8 cellular contexts compared by ENCODE assay signal in genomic region chr15:72319360-72319984, GRCh38. TPM values are rescaled to one million over a fixed set of nuclear protein-coding genes. Genes with fewer than 3 reads are reported as not detected.
DNase-seq lines count a peak whose midpoint lies in the region; TF ChIP-seq lines count a peak whose summit lies in the region.

No MANE protein-coding gene starts in this region.

- no peaks in the 10 kb centered on the region for H3K9me3 ChIP-seq in CD4-positive, alpha-beta memory T cell (ENCODE audit: control insufficient read depth in 1 of 2, low read length in 2 of 2)
- peaks cover 3% of the 10 kb centered on the region; the same call in 1 of the 2 replicates for H3K9me3 ChIP-seq in SJSA1 (replicated peaks)

- no peak overlapping the region for H3K27ac ChIP-seq in CD4-positive, alpha-beta memory T cell (ENCODE audit: low read depth, low read length)
- no peak overlapping the region for H3K27ac ChIP-seq in SJSA1

- peak; percentile 40 to 54 (median 48) for DNase-seq in CD4-positive, alpha-beta memory T cell
- DNase-seq in HFF-Myc (ENCODE audit: extremely low read depth, low read depth) (no peak), SJSA1 (ENCODE audit: low read depth in 1 of 2, low spot score in 2 of 2) (peak; percentile 18 to 67), cardiac septum (ENCODE audit: low spot score) (peak; percentile 85), putamen (ENCODE audit: low spot score) (peak; percentile 22), NCI-H446 (lab: John Stamatoyannopoulos, UW) (no peak)
- DNase-seq in effector CD8-positive, alpha-beta T cell (lab: John Stamatoyannopoulos, UW), result no peak

- peaks cover 0 to 9% (median 5%) of the 10 kb centered on the region in 8 donors for H3K9me3 Mint-ChIP-seq in CD4-positive, alpha-beta memory T cell
- peaks cover 5% of the 10 kb centered on the region for H3K9me3 Mint-ChIP-seq in activated naive CD8-positive, alpha-beta T cell (ENCODE audit: low read depth)

- peak overlapping the region; percentile 37 to 97 (median 83) for H3K27ac Mint-ChIP-seq in CD4-positive, alpha-beta memory T cell
- peak overlapping the region; percentile 23 for H3K27ac Mint-ChIP-seq in activated naive CD8-positive, alpha-beta T cell

- H3K36me3 ChIP-seq in CD4-positive, alpha-beta memory T cell (ENCODE audit: insufficient read depth, low read length), result no peaks in the 10 kb centered on the region
- H3K36me3 ChIP-seq in SJSA1, result no peaks in the 10 kb centered on the region

- TF ChIP-seq CTCF in HFF-Myc (IDR thresholded peaks at IDR 0.05; ENCODE audit: low read depth, low read length, missing control alignments), result no peak

- peaks cover 21 to 32% (median 25%) of the 10 kb centered on the region in 4 donors for H3K4me1 Mint-ChIP-seq in CD4-positive, alpha-beta memory T cell
- peaks cover 20% of the 10 kb centered on the region for H3K4me1 Mint-ChIP-seq in activated naive CD8-positive, alpha-beta T cell (ENCODE audit: low read depth)

- peak overlapping the region; percentile 64 to 86 (median 78) for H3K4me3 Mint-ChIP-seq in CD4-positive, alpha-beta memory T cell
- H3K4me3 Mint-ChIP-seq in activated naive CD8-positive, alpha-beta T cell, result peak overlapping the region; percentile 86

- H3K4me3 ChIP-seq in CD4-positive, alpha-beta memory T cell (ENCODE audit: low read length in 2 of 2), result no peak overlapping the region
- H3K4me3 ChIP-seq in HFF-Myc (replicated peaks; ENCODE audit: low read depth, low read length), result peak overlapping the region; percentile 45; the same call in 1 of the 2 replicates
- H3K4me3 ChIP-seq in SJSA1, result peak overlapping the region; percentile 36

- H3K27me3 ChIP-seq in CD4-positive, alpha-beta memory T cell (ENCODE audit: insufficient read depth, low read length), result no peaks in the 10 kb centered on the region
- no peaks in the 10 kb centered on the region; the same call in 1 of the 2 replicates for H3K27me3 ChIP-seq in SJSA1 (replicated peaks)

- no peaks in the 10 kb centered on the region for H3K27me3 Mint-ChIP-seq in CD4-positive, alpha-beta memory T cell
- no peaks in the 10 kb centered on the region for H3K27me3 Mint-ChIP-seq in activated naive CD8-positive, alpha-beta T cell

- CTCF ChIA-PET in CD4-positive, alpha-beta memory T cell (lab: Charles Lee; ENCODE audit: partially characterized antibody), result no interaction called here

- POLR2A ChIA-PET in CD4-positive, alpha-beta memory T cell (lab: Charles Lee; ENCODE audit: partially characterized antibody), result interaction anchor here (0.9 kb wide), 1 partner anchor 57 kb away, joined by 4 read pairs; the partner anchor contains the start of gene HEXA

- intact Hi-C loops in CD4-positive, alpha-beta memory T cell (cut with micrococcal nuclease), result loop anchor here (10.0 kb wide), 2 partner anchors 155 to 365 kb away; partner anchors contain the start of genes ARIH1, BBS4 and HIGD2B
- intact Hi-C loops in cardiac septum (cut with DNase I), result no loop called here

- peaks cover 15% of the 10 kb centered on the region for H3K4me1 ChIP-seq in CD4-positive, alpha-beta memory T cell (ENCODE audit: insufficient read depth, low read length)
- peaks cover 11% of the 10 kb centered on the region for H3K4me1 ChIP-seq in SJSA1 (replicated peaks)

- H3K36me3 Mint-ChIP-seq in CD4-positive, alpha-beta memory T cell, result peaks cover 7 to 8% of the 10 kb centered on the region in 2 donors
- H3K36me3 Mint-ChIP-seq in activated naive CD8-positive, alpha-beta T cell, result peaks cover 6% of the 10 kb centered on the region

RNA-seq across cellular contexts. Expression of gene CELF6, which starts 0.5 kb away (rescaled TPM):
- 1 to 10 TPM; 2.6 to 4.9 TPM for total RNA-seq in CD4-positive, alpha-beta memory T cell
- not detected for polyA plus RNA-seq in CD4-positive, alpha-beta memory T cell
- 0.08 TPM in 1 of 2 replicates, not detected in the other for total RNA-seq in SJSA1 (2014; rRNA removed; shearing (Covaris generic))
- 0.70 TPM for total RNA-seq in cardiac septum

RNA-seq across cellular contexts. Expression of gene PARP6, which starts 47.1 kb away (rescaled TPM):
- 100 to 1,000 TPM; 111 TPM for total RNA-seq in CD4-positive, alpha-beta memory T cell
- 10 to 100 TPM in 1 of 2 donors, 1 to 10 TPM in 1; 7.5 to 34.0 TPM for polyA plus RNA-seq in CD4-positive, alpha-beta memory T cell
- 18.8 and 35.6 TPM in 2 replicates for total RNA-seq in SJSA1 (2014; rRNA removed; shearing (Covaris generic))
- total RNA-seq in cardiac septum, result 34.6 TPM

RNA-seq across cellular contexts. Expression of gene HEXA, which starts 56.3 kb away (rescaled TPM):
- 10 to 100 TPM; 84.4 to 84.6 TPM for total RNA-seq in CD4-positive, alpha-beta memory T cell
- polyA plus RNA-seq in CD4-positive, alpha-beta memory T cell, result 100 to 1,000 TPM in 1 of 2 donors, 10 to 100 TPM in 1; 69.9 to 102 TPM
- total RNA-seq in SJSA1 (2014; rRNA removed; shearing (Covaris generic)), result 58.5 and 90.0 TPM in 2 replicates
- 77.9 TPM for total RNA-seq in cardiac septum

Comparison
In these comparisons a context has a peak if more than half of its experiments do, and no peak if none do; other contexts are left out.
1. DNase-seq: peak in CD4-positive, alpha-beta memory T cell (5 of 5), SJSA1 (2 of 2), cardiac septum (single experiment) and putamen (single experiment); none in HFF-Myc (single experiment), NCI-H446 (0 of 2) and effector CD8-positive, alpha-beta T cell (single experiment).
2. H3K4me3 ChIP-seq: peak in HFF-Myc (single experiment) and SJSA1 (single experiment); none in CD4-positive, alpha-beta memory T cell (0 of 2).